Comparison of ENCODE assay signal across 10 cellular contexts in the genomic region with DNA sequence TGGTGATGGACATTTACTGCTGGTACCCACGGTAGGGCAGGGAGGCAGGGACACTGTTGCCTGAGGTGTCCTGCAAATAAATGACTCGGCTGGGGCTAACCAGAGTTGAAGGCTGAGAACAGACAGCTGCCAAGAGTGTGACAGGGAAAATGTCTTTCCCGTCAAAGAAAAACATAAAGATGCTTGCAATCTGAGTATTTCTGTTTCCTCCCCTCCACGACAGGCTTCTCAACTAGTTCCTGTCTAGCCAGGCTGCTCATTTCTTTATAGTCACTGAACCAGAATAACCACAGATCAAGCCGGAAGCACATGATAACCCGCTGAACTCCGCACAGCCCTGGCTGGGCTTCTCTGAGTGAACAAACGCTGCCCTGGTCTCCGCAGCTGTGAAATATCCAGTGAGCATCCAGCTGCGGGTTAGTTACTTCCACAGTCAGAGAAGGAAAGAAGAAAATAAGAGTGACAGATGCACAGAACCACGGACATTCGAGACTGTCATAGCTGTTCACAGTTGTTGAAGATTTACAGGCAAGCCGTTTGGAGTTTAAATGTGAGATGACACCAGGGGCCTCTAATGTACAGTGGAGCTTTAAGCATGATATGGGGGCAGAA.
DNase-seq lines count a peak whose midpoint lies in the region; ATAC-seq, FAIRE-seq and TF ChIP-seq lines count a peak whose summit lies in the region.
"Had no signal": no experiment of that assay in that cellular context is flagged by ENCODE, and none has a peak within 500 bp of the region (broad histone marks: within the 10 kb centered on the region; RNA-seq: fewer than 3 reads in every experiment).

No MANE protein-coding gene starts in this region.

- no peaks in the 10 kb centered on the region for H3K79me2 ChIP-seq in astrocyte (ENCODE audit: insufficient read depth, low read length)

- H3K4me1 Mint-ChIP-seq in astrocyte (ENCODE audit: low read depth, unreplicated experiment), result peaks cover 25% of the 10 kb centered on the region

- H3K9me3 Mint-ChIP-seq in astrocyte (ENCODE audit: unreplicated experiment), result peaks cover 9% of the 10 kb centered on the region

- H3K27ac Mint-ChIP-seq in astrocyte (ENCODE audit: unreplicated experiment), result peak overlapping the region; percentile 91

- peak overlapping the region; percentile 63 for H2AFZ ChIP-seq in astrocyte (ENCODE audit: low read depth, low read length)

- H3K27ac ChIP-seq in astrocyte (ENCODE audit: low read depth, low read length) (peak overlapping the region; percentile 53), lower lobe of right lung (no peak overlapping the region)

- H3K4me3 Mint-ChIP-seq in astrocyte (ENCODE audit: unreplicated experiment), result peak overlapping the region; percentile 8

- no peaks in the 10 kb centered on the region for H3K27me3 ChIP-seq in astrocyte (ENCODE audit: insufficient read depth, low read length)
- no peaks in the 10 kb centered on the region for H3K27me3 ChIP-seq in lower lobe of right lung (ENCODE audit: low read depth)

- H3K36me3 Mint-ChIP-seq in astrocyte (ENCODE audit: low read depth, unreplicated experiment), result peaks cover 3% of the 10 kb centered on the region

- intact Hi-C loops in Right ventricle myocardium superior (cut with DNase I), result no loop called here
- intact Hi-C loops in cardiac septum (cut with DNase I), result no loop called here
- intact Hi-C loops in lower lobe of right lung (cut with DNase I), result no loop called here

- H3K4me1 ChIP-seq in astrocyte (ENCODE audit: insufficient read depth, low read length) (peaks cover 15% of the 10 kb centered on the region), lower lobe of right lung (peaks cover 13% of the 10 kb centered on the region)

- peaks cover 8% of the 10 kb centered on the region for H3K9me3 ChIP-seq in astrocyte (ENCODE audit: insufficient read depth, low read depth, low read length)
- H3K9me3 ChIP-seq in lower lobe of right lung, result peaks cover 13% of the 10 kb centered on the region

- no peaks in the 10 kb centered on the region for H3K27me3 Mint-ChIP-seq in astrocyte (ENCODE audit: low read depth, unreplicated experiment)

- FAIRE-seq in astrocyte (lab: Jason Lieb, UNC), result no peak
- FAIRE-seq: colon, G401.6 had no signal

- peak overlapping the region; percentile 47 for H3K4me2 ChIP-seq in astrocyte (ENCODE audit: low read length)

- no peaks in the 10 kb centered on the region for H4K20me1 ChIP-seq in astrocyte (ENCODE audit: insufficient read depth, low read length)

- no peaks in the 10 kb centered on the region for H3K36me3 ChIP-seq in astrocyte (ENCODE audit: insufficient read depth, low read length)
- no peaks in the 10 kb centered on the region for H3K36me3 ChIP-seq in lower lobe of right lung

- peak overlapping the region; percentile 60 for H3K9ac ChIP-seq in astrocyte (ENCODE audit: low read length)

- ATAC-seq in Right ventricle myocardium superior (ENCODE audit: poor library complexity) (peak; percentile 77), HG03039 (IDR thresholded peaks at IDR 0.05; ENCODE audit: unreplicated experiment) (peak; percentile 46), lower lobe of right lung (peak; percentile 62 to 78)

- DNase-seq in Right ventricle myocardium superior, result peak; percentile 60
- no peak for DNase-seq in cardiac septum (ENCODE audit: low spot score)
- DNase-seq in RPMI7951 (ENCODE audit: low read depth), result peak; percentile 94
- peak; percentile 64 for DNase-seq in astrocyte (ENCODE audit: low read depth)
- no peak for DNase-seq in lower lobe of right lung
- peak; percentile 63 for DNase-seq in ureter (ENCODE audit: low spot score)
- DNase-seq in NCI-H146 (lab: John Stamatoyannopoulos, UW), result no peak

- TF ChIP-seq CTCF in astrocyte (IDR thresholded peaks at IDR 0.05; ENCODE audit: insufficient read depth, low read depth, low read length), result no peak
- TF ChIP-seq CTCF in lower lobe of right lung (IDR thresholded peaks at IDR 0.05), result no peak

- H3K4me3 ChIP-seq in astrocyte (ENCODE audit: insufficient read depth, low read depth, low read length) (no peak overlapping the region), lower lobe of right lung (no peak overlapping the region)

Comparison
In these comparisons a context has a peak if more than half of its experiments do, and no peak if none do; other contexts are left out.
1. DNase-seq: peak in Right ventricle myocardium superior (single experiment), RPMI7951 (single experiment), astrocyte (single experiment) and ureter (single experiment); none in cardiac septum (single experiment), lower lobe of right lung (single experiment) and NCI-H146 (single experiment).
2. Peak in every context shown above with its lines, with median percentiles within 50 percentile points of each other: ATAC-seq.